In the genomic region with DNA sequence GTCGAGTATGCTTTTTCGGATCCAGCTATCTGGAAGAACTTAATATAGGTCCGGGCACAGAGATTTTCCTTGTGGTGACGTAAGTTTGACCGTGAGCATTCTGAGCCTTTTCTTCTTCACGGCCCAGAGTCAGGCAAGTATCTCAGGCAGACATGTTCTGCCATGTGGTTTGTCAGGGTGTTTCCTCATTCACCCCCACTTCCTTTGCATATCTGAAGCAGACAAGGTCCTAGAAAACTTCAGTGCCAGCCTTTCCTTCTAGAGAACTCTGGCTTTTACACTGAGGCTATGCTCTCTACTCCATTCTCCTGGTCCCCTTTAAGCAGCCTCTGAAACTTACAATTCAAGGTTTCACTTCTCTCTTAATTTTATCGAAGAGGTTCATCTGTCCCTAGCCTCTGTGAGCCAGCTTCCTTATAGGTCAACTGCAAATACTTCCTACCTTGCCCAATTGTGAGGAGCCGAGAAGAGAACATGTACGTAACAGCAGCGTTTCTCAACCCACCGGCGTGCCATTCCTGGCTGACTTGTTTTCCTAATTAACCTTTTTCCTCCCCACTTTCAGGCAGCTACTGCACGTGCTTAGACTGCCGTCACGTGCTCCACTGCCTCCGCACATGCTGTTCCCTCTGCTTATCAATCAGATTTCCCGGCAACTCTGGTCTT, we compare ENCODE assay signal across 8 cellular contexts. TPM values are rescaled to one million over a fixed set of nuclear protein-coding genes. Genes with fewer than 3 reads are reported as not detected.
DNase-seq lines count a peak whose midpoint lies in the region; ATAC-seq and TF ChIP-seq lines count a peak whose summit lies in the region.

No MANE protein-coding gene starts in this region.

- no peak for TF ChIP-seq CTCF in psoas muscle (IDR thresholded peaks at IDR 0.05)

- DNase-seq in activated CD4-positive, CD25-positive, alpha-beta regulatory T cell (lab: John Stamatoyannopoulos, UW): no peak
- DNase-seq in RPMI8226: peak; percentile 73
- no peak for DNase-seq in sciatic nerve (ENCODE audit: low spot score)
- no peak for DNase-seq in OCI-M2 (lab: John Stamatoyannopoulos, UW; ENCODE audit: unreplicated experiment)
- DNase-seq in psoas muscle: no peak
- no peak for DNase-seq in DMS153 (lab: John Stamatoyannopoulos, UW)

- no peak overlapping the region for H3K27ac ChIP-seq in psoas muscle

- no peak overlapping the region for H3K4me3 ChIP-seq in psoas muscle

- no peaks in the 10 kb centered on the region for H3K9me3 ChIP-seq in psoas muscle

- WGBS in psoas muscle, 3 donors: 89 to 94% (median 94%) methylated on average over 17 of the region's 17 CpGs

- peak; percentile 32 to 59 for ATAC-seq in activated CD4-positive, CD25-positive, alpha-beta regulatory T cell treated with anti-CD3 and anti-CD28 coated beads, Interleukin-2, amount 50 U/mL, for 24 hours
- ATAC-seq in HG02938 (IDR thresholded peaks at IDR 0.05; ENCODE audit: unreplicated experiment) (peak; percentile 86), sciatic nerve (peak; percentile 20), psoas muscle (no peak)

- no peaks in the 10 kb centered on the region for H3K27me3 ChIP-seq in psoas muscle (ENCODE audit: insufficient read depth in 3 of 3, low read length in 2 of 3)

- intact Hi-C loops in sciatic nerve (cut with DNase I) (no loop called here), psoas muscle (cut with DNase I) (no loop called here)

- peaks cover 2 to 29% of the 10 kb centered on the region in 2 donors for H3K36me3 ChIP-seq in psoas muscle (ENCODE audit: insufficient read depth in 1 of 2, low read depth in 1 of 2)

- H3K4me1 ChIP-seq in psoas muscle: no peaks in the 10 kb centered on the region

RNA-seq across cellular contexts. Expression of gene CDCA7L, which starts 47.3 kb away (rescaled TPM):
- total RNA-seq in sciatic nerve (15.9 TPM), psoas muscle (1 to 10 TPM; 1.3 to 2.7 (median 2.1) TPM)
- polyA plus RNA-seq in psoas muscle: 1 to 10 TPM; 2.1 to 3.3 (median 2.4) TPM

Comparison
In these comparisons a context has a peak if more than half of its experiments do, and no peak if none do; other contexts are left out.
1. ATAC-seq: peak in activated CD4-positive, CD25-positive, alpha-beta regulatory T cell treated with anti-CD3 and anti-CD28 coated beads, Interleukin-2, amount 50 U/mL, for 24 hours (2 of 2), HG02938 (single experiment) and sciatic nerve (single experiment); none in psoas muscle (0 of 4).